Comparison of ENCODE assay signal across 21 cellular contexts in genomic region chr19:6095760-6096159, GRCh38. TPM values are rescaled to one million over a fixed set of nuclear protein-coding genes. Genes with fewer than 3 reads are reported as not detected.
"Had no signal": no experiment of that assay in that cellular context is flagged by ENCODE, and none has a peak within 500 bp of the region (broad histone marks: within the 10 kb centered on the region; RNA-seq: fewer than 3 reads in every experiment).

No MANE protein-coding gene starts in this region.

- H3K36me3 ChIP-seq: brain microvascular endothelial cell, heart right ventricle, prostate gland, tibial nerve, uterus had no signal

- H3K9me3 Mint-ChIP-seq: activated B cell treated with CpG ODN at 0.5 μM for 24 hours had no signal

- DNase-seq: activated B cell treated with CpG ODN at 0.5 μM for 24 hours; activated CD4-positive, alpha-beta memory T cell treated with anti-CD3 and anti-CD28 coated beads for 36 hours; activated CD4-positive, alpha-beta T cell treated with anti-CD3 and anti-CD28 coated beads for 4 hours; activated naive CD4-positive, alpha-beta T cell treated with anti-CD3 and anti-CD28 coated beads for 36 hours; activated T-cell treated with anti-CD3 and anti-CD28 coated beads, Interleukin-2, amount 50 U/mL, for 24 hours; aorta; brain microvascular endothelial cell; cortex of kidney; midbrain; occipital lobe; stimulated activated naive CD8-positive, alpha-beta T cell treated with anti-CD3 and anti-CD28 coated beads, Interleukin-15, Interleukin-2, amounts not matched to agents 100 U/mL and 50 U/mL, for 24 hours; T-cell; uterus had no signal

- ATAC-seq: heart right ventricle; right cardiac atrium; stimulated activated naive CD8-positive, alpha-beta T cell treated with anti-CD3 and anti-CD28 coated beads, Interleukin-15, Interleukin-2, amounts not matched to agents 100 U/mL and 50 U/mL, for 24 hours; T-cell had no signal

- H3K27ac ChIP-seq: brain microvascular endothelial cell, prostate gland, skin epidermis, tibial nerve had no signal

- H3K27ac Mint-ChIP-seq: activated B cell treated with CpG ODN at 0.5 μM for 24 hours; activated CD4-positive, alpha-beta memory T cell treated with anti-CD3 and anti-CD28 coated beads for 36 hours; activated naive CD4-positive, alpha-beta T cell treated with anti-CD3 and anti-CD28 coated beads for 36 hours; activated T-cell treated with anti-CD3 and anti-CD28 coated beads, Interleukin-2, amount 50 U/mL, for 24 hours; activated T-helper 2 cell treated with anti-CD3 and anti-CD28 coated beads, Interferon-gamma antibody, Interleukin-2, Interleukin-4, amounts not matched to agents 10 μg/mL and 5 μg/mL and 100 μg/mL, durations not matched to agents 14 hours and 24 hours and 36 hours; T-cell had no signal

- H3K9me3 ChIP-seq: heart right ventricle, prostate gland, tibial nerve, uterus had no signal

- H3K36me3 Mint-ChIP-seq: activated CD4-positive, alpha-beta memory T cell treated with anti-CD3 and anti-CD28 coated beads for 36 hours; T-cell had no signal

- H3K4me3 Mint-ChIP-seq: activated B cell treated with CpG ODN at 0.5 μM for 24 hours; activated CD4-positive, alpha-beta memory T cell treated with anti-CD3 and anti-CD28 coated beads for 36 hours; activated naive CD4-positive, alpha-beta T cell treated with anti-CD3 and anti-CD28 coated beads for 36 hours; activated T-cell treated with anti-CD3 and anti-CD28 coated beads, Interleukin-2, amount 50 U/mL, for 24 hours; T-cell had no signal

- H3K4me3 ChIP-seq: heart right ventricle, lung, prostate gland, skin epidermis, tibial nerve, uterus had no signal

- H3K4me1 ChIP-seq: prostate gland had no signal

- H3K27me3 ChIP-seq: brain microvascular endothelial cell, heart right ventricle, tibial nerve, uterus had no signal

- H3K27me3 Mint-ChIP-seq: activated B cell treated with CpG ODN at 0.5 μM for 24 hours; activated CD4-positive, alpha-beta memory T cell treated with anti-CD3 and anti-CD28 coated beads for 36 hours; activated T-cell treated with anti-CD3 and anti-CD28 coated beads, Interleukin-2, amount 50 U/mL, for 24 hours; T-cell had no signal

RNA-seq across cellular contexts. Expression of gene ACSBG2, which starts 39.7 kb away (rescaled TPM):
- total RNA-seq: activated B cell treated with CpG ODN at 0.5 μM for 24 hours; activated CD4-positive, alpha-beta memory T cell treated with anti-CD3 and anti-CD28 coated beads for 36 hours; activated naive CD4-positive, alpha-beta T cell treated with anti-CD3 and anti-CD28 coated beads for 36 hours; activated T-helper 2 cell treated with anti-CD3 and anti-CD28 coated beads, Interferon-gamma antibody, Interleukin-2, Interleukin-4, amounts not matched to agents 10 μg/mL and 5 μg/mL and 100 μg/mL, durations not matched to agents 14 hours and 24 hours and 36 hours; aorta; heart right ventricle; right cardiac atrium; T-cell; tibial nerve; uterus had no signal
- polyA plus RNA-seq: heart right ventricle, neural cell, right cardiac atrium had no signal
